ENCODE assay signal across 22 cellular contexts in genomic region chr1:230895452-230895851, GRCh38. TPM values are rescaled to one million over a fixed set of nuclear protein-coding genes. Genes with fewer than 3 reads are reported as not detected.
DNase-seq lines count a peak whose midpoint lies in the region; ATAC-seq and TF ChIP-seq lines count a peak whose summit lies in the region.
"Had no signal": no experiment of that assay in that cellular context is flagged by ENCODE, and none has a peak within 500 bp of the region (broad histone marks: within the 10 kb centered on the region; RNA-seq: fewer than 3 reads in every experiment).

No MANE protein-coding gene starts in this region.

- no peak for ATAC-seq in heart left ventricle
- no peak; the same call in 2 of the 3 replicates for ATAC-seq in DND-41 (ENCODE audit: insufficient read depth, low read depth)
- no peak for ATAC-seq in GM21723 (IDR thresholded peaks at IDR 0.05; ENCODE audit: unreplicated experiment)
- ATAC-seq: A549, GM12878 had no signal

- H2BK120ac ChIP-seq in neuronal stem cell (ENCODE audit: low read depth, low read length) = no peak overlapping the region

- H3K36me3 Mint-ChIP-seq in chondrocyte (ENCODE audit: low read depth) = no peaks in the 10 kb centered on the region

- no peak for TF ChIP-seq POLR2A in heart left ventricle (IDR thresholded peaks at IDR 0.05)

- no peaks in the 10 kb centered on the region for H3K9me3 Mint-ChIP-seq in chondrocyte (ENCODE audit: low read depth)
- H3K9me3 Mint-ChIP-seq: CD4-positive, alpha-beta memory T cell; CD8-positive, alpha-beta memory T cell had no signal

- H2AK5ac ChIP-seq in neuronal stem cell (ENCODE audit: low read depth, low read length) = no peak overlapping the region

- no peak overlapping the region for H2BK5ac ChIP-seq in neuronal stem cell (ENCODE audit: low read length)

- H3K23ac ChIP-seq in neuronal stem cell (ENCODE audit: low read depth, low read length, poor library complexity) = no peak overlapping the region

- DNase-seq in cardiac septum (ENCODE audit: low spot score) = peak; percentile 65
- no peak for DNase-seq in heart left ventricle
- peak; percentile 11 for DNase-seq in DND-41
- no peak for DNase-seq in chondrocyte (ENCODE audit: low spot score)
- no peak for DNase-seq in neuronal stem cell (ENCODE audit: low spot score)
- no peak for DNase-seq in GM20000 (ENCODE audit: low spot score)
- no peak for DNase-seq in NCI-H1930 (lab: John Stamatoyannopoulos, UW)
- DNase-seq: AML-193; Calu3; CD4-positive, alpha-beta memory T cell; CD8-positive, alpha-beta memory T cell; COR-L47; DMS79 treated with DMSO at 0.1 percent for 48 hours; EL; GDM1 had no signal

- H4K8ac ChIP-seq in neuronal stem cell (ENCODE audit: low read depth, low read length) = no peak overlapping the region

- no peaks in the 10 kb centered on the region for H3K79me1 ChIP-seq in neuronal stem cell (ENCODE audit: low read depth, low read length)

- H3K79me2 ChIP-seq in DND-41 (ENCODE audit: insufficient read depth, low read length) = no peaks in the 10 kb centered on the region

- peak overlapping the region; percentile 56 for H3K18ac ChIP-seq in neuronal stem cell (ENCODE audit: low read length)

- H4K20me1 ChIP-seq in DND-41 (ENCODE audit: insufficient read depth, low read length) = no peaks in the 10 kb centered on the region
- H4K20me1 ChIP-seq: BLaER1 treated with 17β-estradiol and CSF1 and Interleukin-3, amounts not matched to agents 10 nM and 100 nM had no signal

- no peak overlapping the region for H3K9ac ChIP-seq in DND-41 (ENCODE audit: low read depth, low read length)
- H3K9ac ChIP-seq in neuronal stem cell (ENCODE audit: low read depth, low read length, poor library complexity) = no peak overlapping the region
- H3K9ac ChIP-seq: BLaER1 treated with 17β-estradiol and CSF1 and Interleukin-3, amounts not matched to agents 10 nM and 100 nM had no signal

- H3K4ac ChIP-seq in neuronal stem cell (ENCODE audit: low read length) = no peak overlapping the region

- H3K9me3 ChIP-seq in heart left ventricle (no peaks in the 10 kb centered on the region), DND-41 (ENCODE audit: insufficient read depth, low read length, severe bottlenecking) (no peaks in the 10 kb centered on the region), neuronal stem cell (replicated peaks in 1 of 2; ENCODE audit: control insufficient read depth in 2 of 2, insufficient read depth in 1 of 2, low read depth in 1 of 2, low read length in 2 of 2) (no peaks in the 10 kb centered on the region)
- H3K9me3 ChIP-seq: A549; BLaER1 treated with 17β-estradiol and CSF1 and Interleukin-3, amounts not matched to agents 10 nM and 100 nM had no signal

- intact Hi-C loops in cardiac septum (cut with DNase I) (no loop called here), heart left ventricle (cut with DNase I) (no loop called here)

- peak overlapping the region; percentile 50 for H3K27ac Mint-ChIP-seq in chondrocyte (ENCODE audit: unreplicated experiment)
- H3K27ac Mint-ChIP-seq: B cell; CD4-positive, alpha-beta memory T cell had no signal

- H4K91ac ChIP-seq in neuronal stem cell (ENCODE audit: low read depth, low read length, poor library complexity) = no peak overlapping the region

- H3K27me3 ChIP-seq in heart left ventricle (no peaks in the 10 kb centered on the region), DND-41 (ENCODE audit: insufficient read depth, low read length, poor library complexity) (peaks cover 5% of the 10 kb centered on the region), neuronal stem cell (ENCODE audit: control insufficient read depth in 3 of 3, insufficient read depth in 3 of 3, low read depth in 1 of 3, low read length in 3 of 3) (no peaks in the 10 kb centered on the region)
- H3K27me3 ChIP-seq: BLaER1 treated with 17β-estradiol and CSF1 and Interleukin-3, amounts not matched to agents 10 nM and 100 nM had no signal

- no peak overlapping the region for H2AFZ ChIP-seq in DND-41 (ENCODE audit: low read depth, low read length)
- no peak overlapping the region for H2AFZ ChIP-seq in neuronal stem cell (ENCODE audit: low read length)

- no peaks in the 10 kb centered on the region for H3K27me3 Mint-ChIP-seq in chondrocyte (ENCODE audit: low read depth)

- H3K4me1 Mint-ChIP-seq in chondrocyte (ENCODE audit: low read depth) = peaks cover 63% of the 10 kb centered on the region
- H3K4me1 Mint-ChIP-seq: B cell; CD4-positive, alpha-beta memory T cell; CD8-positive, alpha-beta memory T cell had no signal

- H3K4me3 ChIP-seq in heart left ventricle (no peak overlapping the region), DND-41 (ENCODE audit: low read depth in 1 of 2, low read length in 2 of 2) (no peak overlapping the region), neuronal stem cell (ENCODE audit: low read length in 2 of 2) (no peak overlapping the region)
- H3K4me3 ChIP-seq: A549; BLaER1 treated with 17β-estradiol and CSF1 and Interleukin-3, amounts not matched to agents 10 nM and 100 nM; GM12878 had no signal

- H2BK12ac ChIP-seq in neuronal stem cell (ENCODE audit: low read length) = no peak overlapping the region

- H3K4me2 ChIP-seq in DND-41 (ENCODE audit: insufficient read depth, low read length) (no peak overlapping the region), neuronal stem cell (ENCODE audit: insufficient read depth, low read length, poor library complexity, severe bottlenecking) (no peak overlapping the region)
- H3K4me2 ChIP-seq: A549; BLaER1 treated with 17β-estradiol and CSF1 and Interleukin-3, amounts not matched to agents 10 nM and 100 nM had no signal

- H3K14ac ChIP-seq in neuronal stem cell (ENCODE audit: low read length) = no peak overlapping the region

- H3K36me3 ChIP-seq in heart left ventricle (no peaks in the 10 kb centered on the region), DND-41 (ENCODE audit: insufficient read depth, low read length) (no peaks in the 10 kb centered on the region), neuronal stem cell (replicated peaks in 1 of 2; ENCODE audit: control insufficient read depth in 2 of 2, insufficient read depth in 2 of 2, low read length in 2 of 2) (no peaks in the 10 kb centered on the region)
- H3K36me3 ChIP-seq: BLaER1 treated with 17β-estradiol and CSF1 and Interleukin-3, amounts not matched to agents 10 nM and 100 nM had no signal

- H3K4me1 ChIP-seq in heart left ventricle (peaks cover 0 to 16% (median 0%) of the 10 kb centered on the region in 12 donors), DND-41 (ENCODE audit: insufficient read depth, low read length) (no peaks in the 10 kb centered on the region), neuronal stem cell (ENCODE audit: control insufficient read depth in 2 of 2, insufficient read depth in 1 of 2, low read depth in 1 of 2, low read length in 2 of 2) (peaks cover 7 to 8% of the 10 kb centered on the region in 2 donors)
- H3K4me1 ChIP-seq: A549; BLaER1 treated with 17β-estradiol and CSF1 and Interleukin-3, amounts not matched to agents 10 nM and 100 nM had no signal

- H3K4me3 Mint-ChIP-seq in chondrocyte (ENCODE audit: unreplicated experiment) = no peak overlapping the region
- H3K4me3 Mint-ChIP-seq: B cell; CD4-positive, alpha-beta memory T cell; CD8-positive, alpha-beta memory T cell had no signal

- H3K27ac ChIP-seq in heart left ventricle (no peak overlapping the region), DND-41 (ENCODE audit: low read length) (no peak overlapping the region), neuronal stem cell (replicated peaks; ENCODE audit: low read length) (no peak overlapping the region)
- H3K27ac ChIP-seq: 22Rv1; A549; BLaER1 treated with 17β-estradiol and CSF1 and Interleukin-3, amounts not matched to agents 10 nM and 100 nM; C4-2B had no signal

- TF ChIP-seq CTCF in heart left ventricle (IDR thresholded peaks at IDR 0.05) (no peak), DND-41 (IDR thresholded peaks at IDR 0.05; ENCODE audit: borderline replicate concordance, extremely low read depth, low read length, poor library complexity, severe bottlenecking) (no peak), chondrocyte (IDR thresholded peaks at IDR 0.05) (no peak), GM20000 (IDR thresholded peaks at IDR 0.05; ENCODE audit: extremely low read depth, missing control alignments) (no peak)

- H2BK15ac ChIP-seq in neuronal stem cell (ENCODE audit: low read length) = no peak overlapping the region

- WGBS in heart left ventricle, 4 donors = 93 to 96% (median 94%) methylated on average over 2 of the region's 2 CpGs
- no CpG with 5 or more reads among the region's 2 CpGs for WGBS in neuronal stem cell (ENCODE audit: extremely low coverage in 2 of 2, insufficient read length in 2 of 2, insufficient replicate concordance in 1 of 2), 2 donors

RNA-seq across cellular contexts. Expression of gene C1orf198, which starts 27.1 kb away (rescaled TPM):
- 73.9 TPM for total RNA-seq in cardiac septum
- 100 to 1,000 TPM in 1 of 9 donors, 10 to 100 TPM in 8; 29.7 to 145 (median 63.8) TPM for total RNA-seq in heart left ventricle
- 10 to 100 TPM; 23.1 to 72.8 TPM for polyA plus RNA-seq in heart left ventricle
- total RNA-seq in chondrocyte = 474 to 505 TPM (median 492 TPM) in 3 replicates
- polyA plus RNA-seq in neuronal stem cell (2013, experiment 1 of 2) = 39.0 TPM
- 39.1 TPM for polyA plus RNA-seq in neuronal stem cell (2013, experiment 2 of 2)

Comparison
In these comparisons a context has a peak if more than half of its experiments do, and no peak if none do; other contexts are left out.
1. DNase-seq: peak in cardiac septum (single experiment) and DND-41 (single experiment); none in heart left ventricle (0 of 5), chondrocyte (single experiment), neuronal stem cell (single experiment), GM20000 (single experiment) and NCI-H1930 (0 of 2).